Comparison of ENCODE assay signal across 8 cellular contexts in genomic region chr17:10614536-10615155, GRCh38. TPM values are rescaled to one million over a fixed set of nuclear protein-coding genes. Genes with fewer than 3 reads are reported as not detected.
DNase-seq lines count a peak whose midpoint lies in the region; ATAC-seq, FAIRE-seq and TF ChIP-seq lines count a peak whose summit lies in the region.

No MANE protein-coding gene starts in this region.

- in situ Hi-C loops in GM13976 (cut with MboI; ENCODE audit: low sequenced_read_pairs, unreplicated experiment) (loop anchor here (10.0 to 25.0 kb wide), 2 partner anchors 290 to 652 kb away; no protein-coding TSS in a partner anchor), brain microvascular endothelial cell (cut with HindIII; ENCODE audit: low pct_ligation_motif_present, low sequenced_read_pairs) (no loop called here)

- intact Hi-C loops in CD14-positive monocyte (cut with micrococcal nuclease): loop anchor here (5.0 kb wide), 2 partner anchors 692 to 707 kb away; partner anchors contain the start of gene RCVRN (in 2 of the 2)
- intact Hi-C loops in kidney (cut with DNase I): loop anchor here (10.0 kb wide), 1 partner anchor 690 kb away; no protein-coding TSS in a partner anchor

- no peaks in the 10 kb centered on the region for H3K36me3 ChIP-seq in brain microvascular endothelial cell (replicated peaks)
- H3K36me3 ChIP-seq in kidney (ENCODE audit: control insufficient read depth in 1 of 2, insufficient read depth in 2 of 2, low read length in 2 of 2): no peaks in the 10 kb centered on the region
- no peaks in the 10 kb centered on the region for H3K36me3 ChIP-seq in thoracic aorta

- H3K27ac Mint-ChIP-seq in CD14-positive monocyte: no peak overlapping the region

- H3K27me3 Mint-ChIP-seq in CD14-positive monocyte (ENCODE audit: low read depth in 3 of 3): peaks cover 1 to 7% (median 6%) of the 10 kb centered on the region in 3 donors

- peak; percentile 60 for TF ChIP-seq CTCF in CD14-positive monocyte (IDR thresholded peaks at IDR 0.05)
- TF ChIP-seq CTCF in GM13976 (IDR thresholded peaks at IDR 0.05; ENCODE audit: borderline replicate concordance, control extremely low read depth, extremely low read depth, insufficient read depth, missing control alignments): peak; percentile 68
- peak; percentile 88 for TF ChIP-seq CTCF in brain microvascular endothelial cell (IDR thresholded peaks at IDR 0.05; ENCODE audit: low read depth, low read length, missing control alignments)
- TF ChIP-seq CTCF in kidney (IDR thresholded peaks at IDR 0.05; ENCODE audit: borderline replicate concordance, extremely low read depth, insufficient read depth): peak; percentile 69
- TF ChIP-seq CTCF in thoracic aorta (IDR thresholded peaks at IDR 0.05): peak; percentile 58

- H3K9me3 Mint-ChIP-seq in CD14-positive monocyte: no peaks in the 10 kb centered on the region

- H3K9ac ChIP-seq in kidney (ENCODE audit: low read length in 2 of 2): no peak overlapping the region

- no peak overlapping the region for H3K4me3 Mint-ChIP-seq in CD14-positive monocyte

- no peaks in the 10 kb centered on the region for H3K4me1 ChIP-seq in kidney (ENCODE audit: control insufficient read depth in 1 of 2, insufficient read depth in 1 of 2, low read depth in 1 of 2, low read length in 2 of 2)
- peaks cover 0 to 6% of the 10 kb centered on the region in 2 donors for H3K4me1 ChIP-seq in thoracic aorta (ENCODE audit: control insufficient read depth in 1 of 2, low read depth in 2 of 2)

- ATAC-seq in thoracic aorta (ENCODE audit: insufficient number of reproducible peaks, low FRiP score, low read depth): peak; percentile 55

- H3K9me3 ChIP-seq in kidney (ENCODE audit: control insufficient read depth in 1 of 2, low read length in 2 of 2) (no peaks in the 10 kb centered on the region), thoracic aorta (no peaks in the 10 kb centered on the region)

- no peaks in the 10 kb centered on the region for H3K4me1 Mint-ChIP-seq in CD14-positive monocyte

- DNase-seq in CD14-positive monocyte (ENCODE audit: low spot score) (no peak), GM13976 (ENCODE audit: low spot score) (peak; percentile 71), NCI-H2171 treated with DMSO at 0.1 percent for 48 hours (lab: John Stamatoyannopoulos, UW) (peak; percentile 50), brain microvascular endothelial cell (peak; percentile 38), kidney (no peak), thoracic aorta (ENCODE audit: low spot score) (no peak), kidney glomerular epithelial cell (lab: John Stamatoyannopoulos, UW) (no peak), T-helper 9 cell (no peak)

- H3K36me3 Mint-ChIP-seq in CD14-positive monocyte: no peaks in the 10 kb centered on the region

- no peak for FAIRE-seq in kidney (lab: Jason Lieb, UNC)

- H3K27ac ChIP-seq in brain microvascular endothelial cell (no peak overlapping the region), kidney (ENCODE audit: low read depth in 2 of 2, low read length in 2 of 2) (no peak overlapping the region), thoracic aorta (no peak overlapping the region)

- no peaks in the 10 kb centered on the region for H3K27me3 ChIP-seq in brain microvascular endothelial cell (replicated peaks)
- no peaks in the 10 kb centered on the region for H3K27me3 ChIP-seq in thoracic aorta (replicated peaks; ENCODE audit: insufficient read depth)

- H3K4me3 ChIP-seq in brain microvascular endothelial cell (ENCODE audit: low read depth, low read length): no peak overlapping the region
- H3K4me3 ChIP-seq in kidney (ENCODE audit: low read length in 2 of 2): no peak overlapping the region
- no peak overlapping the region for H3K4me3 ChIP-seq in thoracic aorta

RNA-seq across cellular contexts. Expression of gene MYH3, which starts 42.5 kb away (rescaled TPM):
- polyA plus RNA-seq in CD14-positive monocyte (under 1 TPM in 1 of 2 donors, not detected in 1; 0.13 TPM), kidney (ENCODE audit: insufficient read depth, low read depth, low replicate concordance) (2.5 TPM)
- total RNA-seq in kidney (2.9 TPM), thoracic aorta (1 to 10 TPM; 3.0 to 7.1 TPM)

Comparison
In these comparisons a context has a peak if more than half of its experiments do, and no peak if none do; other contexts are left out.
1. DNase-seq: peak in GM13976 (single experiment), NCI-H2171 treated with DMSO at 0.1 percent for 48 hours (single experiment) and brain microvascular endothelial cell (single experiment); none in CD14-positive monocyte (single experiment), kidney (single experiment), thoracic aorta (single experiment), kidney glomerular epithelial cell (single experiment) and T-helper 9 cell (single experiment).
2. Peak in every context shown above with its lines, with median percentiles within 50 percentile points of each other: CTCF ChIP-seq.